ENCODE assay signal across 23 cellular contexts in genomic region chr20:23920936-23921335, GRCh38. TPM values are rescaled to one million over a fixed set of nuclear protein-coding genes. Genes with fewer than 3 reads are reported as not detected.
DNase-seq lines count a peak whose midpoint lies in the region; ATAC-seq, FAIRE-seq and TF ChIP-seq lines count a peak whose summit lies in the region.
"Had no signal": no experiment of that assay in that cellular context is flagged by ENCODE, and none has a peak within 500 bp of the region (broad histone marks: within the 10 kb centered on the region; RNA-seq: fewer than 3 reads in every experiment).

No MANE protein-coding gene starts in this region.

- H3F3A ChIP-seq in GM23248 (ENCODE audit: insufficient read depth), result peaks cover 17% of the 10 kb centered on the region; the same call in 1 of the 2 replicates
- H3F3A ChIP-seq in PC-3 (ENCODE audit: low read length, unreplicated experiment), result no peaks in the 10 kb centered on the region

- TF ChIP-seq CTCF in PC-3 (conservative IDR thresholded peaks at IDR 0.05; ENCODE audit: low read depth, low read length) (no peak), hepatocyte (IDR thresholded peaks at IDR 0.05; ENCODE audit: poor library complexity) (no peak), HepG2 (CRISPR knock-in tag; IDR thresholded peaks at IDR 0.05) (no peak)

- no peak for TF ChIP-seq POLR2A in HepG2 (IDR thresholded peaks at IDR 0.05; ENCODE audit: insufficient read depth in 1 of 2, low read depth in 2 of 2, low read length in 2 of 2)

- CTCF ChIA-PET in CD4-positive, alpha-beta memory T cell (lab: Charles Lee; ENCODE audit: partially characterized antibody), result no interaction called here
- CTCF ChIA-PET in PC-3 (lab: Charles Lee), result no interaction called here
- CTCF ChIA-PET in HepG2 (lab: Yijun Ruan, JAX; ENCODE audit: low intra/inter-chr PET ratio, low total read pairs), result no interaction called here

- DNase-seq in CD4-positive, alpha-beta memory T cell, result no peak
- DNase-seq in GM23248 (peak; percentile 52), PC-3 (peak; percentile 13), hepatocyte (ENCODE audit: low spot score) (peak; percentile 2), D341Med (ENCODE audit: low spot score) (no peak), HepG2 (ENCODE audit: low spot score) (no peak)
- DNase-seq in activated T-cell treated with anti-CD3 and anti-CD28 coated beads, Interleukin-2, amount 50 U/mL, for 72 hours, result no peak
- DNase-seq in effector CD4-positive, alpha-beta T cell, result no peak
- DNase-seq: activated effector memory CD4-positive, alpha-beta T cell treated with anti-CD3 and anti-CD28 coated beads, Interleukin-2, amount 50 U/mL, for 16 hours; dermis blood vessel endothelial cell; erythroblast; glutamatergic neuron; NCI-H1930; NCI-H774; stimulated activated CD4-positive, alpha-beta T cell treated with anti-CD3 and anti-CD28 coated beads, Interleukin-4, amount 100 ng/mL, for 24 hours; stimulated activated CD8-positive, alpha-beta memory T cell treated with anti-CD3 and anti-CD28 coated beads, Interleukin-4, amount 100 ng/mL, for 48 hours had no signal

- no peaks in the 10 kb centered on the region for H3K36me3 Mint-ChIP-seq in CD4-positive, alpha-beta memory T cell
- H3K36me3 Mint-ChIP-seq in activated T-cell treated with anti-CD3 and anti-CD28 coated beads, Interleukin-2, amount 50 U/mL, for 72 hours (ENCODE audit: insufficient read depth in 2 of 2), result no peaks in the 10 kb centered on the region
- H3K36me3 Mint-ChIP-seq: mesothelial cell of epicardium had no signal

- TF ChIP-seq RAD21 in HepG2 (CRISPR knock-in tag; IDR thresholded peaks at IDR 0.05), result no peak

- H3K27ac ChIP-seq in CD4-positive, alpha-beta memory T cell (ENCODE audit: low read depth, low read length), result no peak overlapping the region
- peak overlapping the region; percentile 50 for H3K27ac ChIP-seq in GM23248
- peak overlapping the region; percentile 70 for H3K27ac ChIP-seq in PC-3 (ENCODE audit: low read length)
- H3K27ac ChIP-seq in hepatocyte, result no peak overlapping the region
- H3K27ac ChIP-seq in HepG2 (ENCODE audit: extremely low read length, insufficient read depth, low read length), result no peak overlapping the region
- H3K27ac ChIP-seq: ascending aorta had no signal

- BruUV-seq in PC-3 (replicated peaks; lab: Mats Ljungman, UMichigan), result no TSS peak
- BruUV-seq in HepG2 (replicated peaks; lab: Mats Ljungman, UMichigan), result no TSS peak

- peak overlapping the region in 2 of 8 donors; percentile 29 to 39 for H3K4me3 Mint-ChIP-seq in CD4-positive, alpha-beta memory T cell
- no peak overlapping the region for H3K4me3 Mint-ChIP-seq in activated T-cell treated with anti-CD3 and anti-CD28 coated beads, Interleukin-2, amount 50 U/mL, for 72 hours
- H3K4me3 Mint-ChIP-seq: mesothelial cell of epicardium had no signal

- in situ Hi-C loops in GM23248 (cut with MboI) (no loop called here), HepG2 (cut with HindIII; ENCODE audit: extremely low pct_ligation_motif_present, low pct_unique_long_range_greater_than_20kb) (no loop called here)

- H2AFZ ChIP-seq in GM23248 (no peak overlapping the region), PC-3 (ENCODE audit: low read length) (no peak overlapping the region), hepatocyte (no peak overlapping the region), HepG2 (ENCODE audit: low read length) (no peak overlapping the region)

- TF ChIP-seq EP300 in HepG2 (IDR thresholded peaks at IDR 0.05; ENCODE audit: low read depth in 2 of 2, low read length in 2 of 2) (no peak), HepG2 (CRISPR knock-in tag; IDR thresholded peaks at IDR 0.05; ENCODE audit: borderline replicate concordance) (no peak)

- peaks cover 0 to 5% of the 10 kb centered on the region in 2 donors for H3K27me3 Mint-ChIP-seq in CD4-positive, alpha-beta memory T cell
- H3K27me3 Mint-ChIP-seq in activated T-cell treated with anti-CD3 and anti-CD28 coated beads, Interleukin-2, amount 50 U/mL, for 72 hours (ENCODE audit: low read depth), result no peaks in the 10 kb centered on the region

- intact Hi-C loops in CD4-positive, alpha-beta memory T cell (cut with micrococcal nuclease), result no loop called here
- intact Hi-C loops in PC-3 (cut with micrococcal nuclease), result no loop called here
- intact Hi-C loops in HepG2 (cut with micrococcal nuclease; ENCODE audit: unreplicated experiment), result no loop called here

- H3K27me3 ChIP-seq in CD4-positive, alpha-beta memory T cell (ENCODE audit: insufficient read depth, low read length), result no peaks in the 10 kb centered on the region
- H3K27me3 ChIP-seq in GM23248 (replicated peaks; ENCODE audit: insufficient read depth), result peaks cover 13% of the 10 kb centered on the region; the same call in 1 of the 2 replicates
- H3K27me3 ChIP-seq in PC-3 (ENCODE audit: low read length), result peaks cover 29% of the 10 kb centered on the region; the same call in 1 of the 2 replicates
- H3K27me3 ChIP-seq in hepatocyte, result peaks cover 3% of the 10 kb centered on the region
- H3K27me3 ChIP-seq in HepG2 (ENCODE audit: control insufficient read depth in 1 of 2, insufficient read depth in 2 of 2, low read length in 2 of 2), result peaks cover 0 to 6% of the 10 kb centered on the region in 2 experiments; a peak in 3 of 5 replicates
- H3K27me3 ChIP-seq: ascending aorta had no signal

- POLR2A ChIA-PET in CD4-positive, alpha-beta memory T cell (lab: Charles Lee; ENCODE audit: partially characterized antibody), result no interaction called here
- POLR2A ChIA-PET in PC-3 (lab: Charles Lee; ENCODE audit: unreplicated experiment), result no interaction called here
- POLR2A ChIA-PET in HepG2 (lab: Yijun Ruan, JAX), result no interaction called here

- no peaks in the 10 kb centered on the region for H3K9me3 ChIP-seq in CD4-positive, alpha-beta memory T cell (ENCODE audit: control insufficient read depth in 1 of 2, low read length in 2 of 2)
- H3K9me3 ChIP-seq in GM23248 (ENCODE audit: low read depth) (no peaks in the 10 kb centered on the region), PC-3 (ENCODE audit: low read length) (no peaks in the 10 kb centered on the region), hepatocyte (ENCODE audit: low read depth) (no peaks in the 10 kb centered on the region), HepG2 (ENCODE audit: low read length) (no peaks in the 10 kb centered on the region)
- H3K9me3 ChIP-seq: ascending aorta had no signal

- H3K4me2 ChIP-seq in GM23248 (ENCODE audit: unreplicated experiment) (peak overlapping the region; percentile 24), PC-3 (ENCODE audit: low read length) (peak overlapping the region; percentile 23), hepatocyte (no peak overlapping the region), HepG2 (ENCODE audit: low read depth, low read length) (no peak overlapping the region)

- H3K4me3 ChIP-seq in CD4-positive, alpha-beta memory T cell (ENCODE audit: low read length in 2 of 2), result no peak overlapping the region
- no peak overlapping the region for H3K4me3 ChIP-seq in GM23248
- no peak overlapping the region for H3K4me3 ChIP-seq in PC-3 (ENCODE audit: low read length)
- H3K4me3 ChIP-seq in hepatocyte, result no peak overlapping the region
- H3K4me3 ChIP-seq in HepG2 (replicated peaks in 1 of 3; ENCODE audit: insufficient read depth in 1 of 3, low read depth in 2 of 3, low read length in 3 of 3), result no peak overlapping the region
- H3K4me3 ChIP-seq: ascending aorta had no signal

- H3K9ac ChIP-seq in GM23248, result no peak overlapping the region
- no peak overlapping the region for H3K9ac ChIP-seq in PC-3 (ENCODE audit: low read length)
- no peak overlapping the region for H3K9ac ChIP-seq in HepG2 (ENCODE audit: insufficient read depth, low read depth, low read length)

- peaks cover 15 to 29% (median 19%) of the 10 kb centered on the region in 4 donors for H3K4me1 Mint-ChIP-seq in CD4-positive, alpha-beta memory T cell
- H3K4me1 Mint-ChIP-seq in activated T-cell treated with anti-CD3 and anti-CD28 coated beads, Interleukin-2, amount 50 U/mL, for 72 hours (ENCODE audit: low read depth), result peaks cover 59% of the 10 kb centered on the region

- WGBS in GM23248 (ENCODE audit: low coverage in 1 of 2, low lambda C conversion rate in 2 of 2, missing lambda C conversion rate in 2 of 2), 2 experiments, result 15 to 23% methylated on average over 4 of the region's 4 CpGs
- 52% methylated on average over 4 of the region's 4 CpGs for WGBS in hepatocyte (ENCODE audit: low lambda C conversion rate, missing lambda C conversion rate)
- WGBS in HepG2 (ENCODE audit: low lambda C conversion rate), result 0% methylated on average over 4 of the region's 4 CpGs

- peaks cover 24% of the 10 kb centered on the region for H3K4me1 ChIP-seq in CD4-positive, alpha-beta memory T cell (ENCODE audit: insufficient read depth, low read length)
- H3K4me1 ChIP-seq in GM23248 (ENCODE audit: insufficient read depth), result peaks cover 27% of the 10 kb centered on the region
- peaks cover 23% of the 10 kb centered on the region for H3K4me1 ChIP-seq in PC-3 (ENCODE audit: insufficient read depth, low read length)
- no peaks in the 10 kb centered on the region for H3K4me1 ChIP-seq in hepatocyte (ENCODE audit: insufficient read depth)
- no peaks in the 10 kb centered on the region for H3K4me1 ChIP-seq in HepG2 (ENCODE audit: insufficient read depth, low read length)
- H3K4me1 ChIP-seq: ascending aorta had no signal

- H3K79me2 ChIP-seq in GM23248 (ENCODE audit: insufficient read depth) (no peaks in the 10 kb centered on the region), PC-3 (ENCODE audit: low read length) (no peaks in the 10 kb centered on the region), hepatocyte (no peaks in the 10 kb centered on the region), HepG2 (ENCODE audit: insufficient read depth, low read length) (no peaks in the 10 kb centered on the region)

- H3K9me3 Mint-ChIP-seq in CD4-positive, alpha-beta memory T cell, result no peaks in the 10 kb centered on the region
- no peaks in the 10 kb centered on the region for H3K9me3 Mint-ChIP-seq in activated T-cell treated with anti-CD3 and anti-CD28 coated beads, Interleukin-2, amount 50 U/mL, for 72 hours
- H3K9me3 Mint-ChIP-seq: mesothelial cell of epicardium had no signal

- H4K20me1 ChIP-seq in GM23248 (ENCODE audit: insufficient read depth) (no peaks in the 10 kb centered on the region), PC-3 (ENCODE audit: low read length) (no peaks in the 10 kb centered on the region), hepatocyte (ENCODE audit: insufficient read depth, poor library complexity, severe bottlenecking) (no peaks in the 10 kb centered on the region), HepG2 (ENCODE audit: insufficient read depth, low read length) (no peaks in the 10 kb centered on the region)

- H3K27ac Mint-ChIP-seq in CD4-positive, alpha-beta memory T cell, result peak overlapping the region in 5 of 7 donors; percentile 43 to 80 (median 74)
- H3K27ac Mint-ChIP-seq in activated T-cell treated with anti-CD3 and anti-CD28 coated beads, Interleukin-2, amount 50 U/mL, for 72 hours, result no peak overlapping the region
- H3K27ac Mint-ChIP-seq: mesothelial cell of epicardium had no signal

- ATAC-seq in PC-3, result no peak
- no peak for ATAC-seq in activated T-cell treated with anti-CD3 and anti-CD28 coated beads, Interleukin-2, amount 50 U/mL, for 72 hours (replicated peaks in 1 of 2)
- ATAC-seq in HepG2, result no peak
- ATAC-seq: HCT116 had no signal

- no peak for FAIRE-seq in HepG2 (lab: Jason Lieb, UNC)
- FAIRE-seq: GM18507, kidney had no signal

- no peaks in the 10 kb centered on the region for H3K9me2 ChIP-seq in GM23248 (ENCODE audit: insufficient read depth)
- H3K9me2 ChIP-seq in PC-3 (replicated peaks; ENCODE audit: low read length), result no peaks in the 10 kb centered on the region
- no peaks in the 10 kb centered on the region for H3K9me2 ChIP-seq in hepatocyte (replicated peaks; ENCODE audit: insufficient read depth)

- no peaks in the 10 kb centered on the region for H3K36me3 ChIP-seq in CD4-positive, alpha-beta memory T cell (ENCODE audit: insufficient read depth, low read length)
- no peaks in the 10 kb centered on the region for H3K36me3 ChIP-seq in GM23248 (ENCODE audit: low read depth)
- no peaks in the 10 kb centered on the region for H3K36me3 ChIP-seq in PC-3 (ENCODE audit: low read depth, low read length)
- no peaks in the 10 kb centered on the region for H3K36me3 ChIP-seq in hepatocyte (replicated peaks; ENCODE audit: insufficient read depth, low read depth)
- no peaks in the 10 kb centered on the region for H3K36me3 ChIP-seq in HepG2 (replicated peaks in 1 of 2; ENCODE audit: control insufficient read depth in 1 of 2, insufficient read depth in 2 of 2, low read length in 2 of 2)
- H3K36me3 ChIP-seq: ascending aorta had no signal

RNA-seq across cellular contexts. Expression of gene CST5, which starts 41.4 kb away (rescaled TPM):
- total RNA-seq in CD4-positive, alpha-beta memory T cell, result not detected
- not detected for polyA plus RNA-seq in CD4-positive, alpha-beta memory T cell
- total RNA-seq in GM23248 (2014; rRNA removed; shearing (Covaris generic)), result not detected in 2 replicates
- polyA plus RNA-seq in GM23248 (2016; fragmentation: Nextera tagmentation; extraction: Ambion mirVana) (not detected in 2 replicates), hepatocyte (0.68 TPM in 1 of 2 replicates, not detected in the other), HepG2 (2011; rRNA removed) (0.16 TPM in 1 of 2 replicates, not detected in the other)
- total RNA-seq in PC-3 (2014; rRNA removed) (not detected in 2 replicates), hepatocyte (1.3 TPM in 1 of 2 replicates, not detected in the other), HepG2 (2016; rRNA removed; fragmentation: Illumina TruSeq; extraction: Trizol) (not detected in 2 replicates)
- total RNA-seq in activated T-cell treated with anti-CD3 and anti-CD28 coated beads, Interleukin-2, amount 50 U/mL, for 72 hours, result not detected
- total RNA-seq in HepG2 (2016; cell fraction: cytosol; rRNA removed; fragmentation: Illumina TruSeq; extraction: Trizol; ENCODE audit: low read depth), result not detected in 2 replicates
- total RNA-seq in HepG2 (2016; cell fraction: insoluble cytoplasmic fraction; rRNA removed; fragmentation: Illumina TruSeq; extraction: Trizol), result 0.27 TPM in 1 of 2 replicates, not detected in the other
- not detected in 2 replicates for total RNA-seq in HepG2 (2016; cell fraction: membrane; rRNA removed; fragmentation: Illumina TruSeq; extraction: Trizol)
- total RNA-seq in HepG2 (2016; cell fraction: nucleus; rRNA removed; fragmentation: Illumina TruSeq; extraction: Trizol), result not detected in 2 replicates
- polyA plus RNA-seq in HepG2 (2011; cell fraction: cytosol; rRNA removed), result 0.09 TPM in 1 of 2 replicates, not detected in the other
- polyA plus RNA-seq in HepG2 (2011; cell fraction: nucleus; rRNA removed), result 0.35 TPM in 1 of 2 replicates, not detected in the other
- polyA plus RNA-seq in HepG2 (2012), result 0.20 TPM in 1 of 2 replicates, not detected in the other
- not detected in 2 replicates for polyA plus RNA-seq in HepG2 (2016; cell fraction: cytosol; fragmentation: Illumina TruSeq; extraction: Trizol; ENCODE audit: low read depth)
- not detected in 2 replicates for polyA plus RNA-seq in HepG2 (2016; cell fraction: insoluble cytoplasmic fraction; fragmentation: Illumina TruSeq; extraction: Trizol; ENCODE audit: low read depth)
- not detected in 2 replicates for polyA plus RNA-seq in HepG2 (2016; cell fraction: membrane; fragmentation: Illumina TruSeq; extraction: Trizol; ENCODE audit: low read depth)
- not detected in 2 replicates for polyA plus RNA-seq in HepG2 (2016; cell fraction: nucleus; fragmentation: Illumina TruSeq; extraction: Trizol; ENCODE audit: insufficient read depth, low read depth)
- not detected in 2 replicates for polyA minus RNA-seq in HepG2 (2011; rRNA and poly(A)+ RNA removed; ENCODE audit: low replicate concordance)
- not detected in 2 replicates for polyA minus RNA-seq in HepG2 (2011; cell fraction: cytosol; rRNA and poly(A)+ RNA removed)
- not detected in 2 replicates for polyA minus RNA-seq in HepG2 (2011; cell fraction: nucleus; rRNA and poly(A)+ RNA removed)
- total RNA-seq: activated CD8-positive, alpha-beta memory T cell treated with anti-CD3 and anti-CD28 coated beads for 36 hours; ascending aorta; dermis blood vessel endothelial cell; HT-29; kidney; mesothelial cell of epicardium had no signal

Comparison
In these comparisons a context has a peak if more than half of its experiments do, and no peak if none do; other contexts are left out.
1. DNase-seq: peak in GM23248 (single experiment), PC-3 (single experiment) and hepatocyte (single experiment); none in CD4-positive, alpha-beta memory T cell (0 of 5), D341Med (single experiment), activated T-cell treated with anti-CD3 and anti-CD28 coated beads, Interleukin-2, amount 50 U/mL, for 72 hours (0 of 2), HepG2 (single experiment) and effector CD4-positive, alpha-beta T cell (single experiment).
2. H3K27ac ChIP-seq: peak in GM23248 (single experiment) and PC-3 (single experiment); none in CD4-positive, alpha-beta memory T cell (single experiment), hepatocyte (single experiment) and HepG2 (single experiment).
3. H3K4me2 ChIP-seq: peak in GM23248 (single experiment) and PC-3 (single experiment); none in hepatocyte (single experiment) and HepG2 (single experiment).